In genomic region chr6:151808331-151809241, GRCh38 we compare ENCODE assay signal across 9 cellular contexts. TPM values are rescaled to one million over a fixed set of nuclear protein-coding genes. Genes with fewer than 3 reads are reported as not detected.
A peak's percentile ranks its signal among the peaks of the same experiment; 100 is the strongest.
DNase-seq lines count a peak whose midpoint lies in the region; ATAC-seq, FAIRE-seq and TF ChIP-seq lines count a peak whose summit lies in the region.
"Had no signal": no experiment of that assay in that cellular context is flagged by ENCODE, and none has a peak within 500 bp of the region (broad histone marks: within the 10 kb centered on the region; RNA-seq: fewer than 3 reads in every experiment).

No MANE protein-coding gene starts in this region.

- no peak overlapping the region for H3K14ac ChIP-seq in H1 (ENCODE audit: insufficient read length)

- H3K27me3 ChIP-seq in H1 (replicated peaks in 1 of 4; ENCODE audit: control insufficient read depth in 3 of 4, extremely low read depth in 1 of 4, insufficient read depth in 3 of 4, low read length in 3 of 4), result peaks cover 20 to 39% (median 32%) of the 10 kb centered on the region in 4 experiments
- H3K27me3 ChIP-seq in SJCRH30, result no peaks in the 10 kb centered on the region; the same call in 1 of the 2 replicates
- H3K27me3 ChIP-seq in MG63, result peaks cover 26% of the 10 kb centered on the region

- H3K27me3 Mint-ChIP-seq in naive thymus-derived CD8-positive, alpha-beta T cell, result peaks cover 31 to 72% (median 36%) of the 10 kb centered on the region in 5 donors

- no peak for TF ChIP-seq RAD21 in H1 (IDR thresholded peaks at IDR 0.05 in 1 of 2, conservative IDR thresholded peaks at IDR 0.05 in 1 of 2; ENCODE audit: low read depth in 2 of 2, low read length in 2 of 2)

- H4K5ac ChIP-seq in H1 (ENCODE audit: insufficient read length, low read depth, low read length), result no peak overlapping the region

- peak; percentile 6 for ATAC-seq in HG03159 (IDR thresholded peaks at IDR 0.05; ENCODE audit: unreplicated experiment)
- no peak for ATAC-seq in naive thymus-derived CD8-positive, alpha-beta T cell

- H3K4me2 ChIP-seq in H1 (ENCODE audit: insufficient read depth in 1 of 2, low read depth in 2 of 2, low read length in 2 of 2), result peak overlapping the region; percentile 66 to 97

- H3K18ac ChIP-seq in H1 (ENCODE audit: extremely low read depth, low read length), result no peak overlapping the region

- H3K27ac Mint-ChIP-seq in naive thymus-derived CD8-positive, alpha-beta T cell, result peak overlapping the region in 1 of 10 donors; percentile 61

- FAIRE-seq in H1 (lab: Jason Lieb, UNC), result no peak
- FAIRE-seq: K562 had no signal

- H3K36me3 ChIP-seq in H1 (ENCODE audit: control insufficient read depth in 2 of 4, insufficient read depth in 4 of 4, low read length in 3 of 4), result peaks cover 0 to 2% (median 0%) of the 10 kb centered on the region in 4 experiments; a peak in 1 of 8 replicates
- H3K36me3 ChIP-seq in SJCRH30, result no peaks in the 10 kb centered on the region
- no peaks in the 10 kb centered on the region for H3K36me3 ChIP-seq in MG63

- H3K9me3 Mint-ChIP-seq in naive thymus-derived CD8-positive, alpha-beta T cell, result peaks cover 0 to 4% (median 0%) of the 10 kb centered on the region in 9 donors

- H2AFZ ChIP-seq in H1 (ENCODE audit: low read length), result peak overlapping the region; percentile 37; the same call in 1 of the 2 replicates

- H3K36me3 Mint-ChIP-seq in naive thymus-derived CD8-positive, alpha-beta T cell, result no peaks in the 10 kb centered on the region

- no peaks in the 10 kb centered on the region for H3K9me3 ChIP-seq in H1 (ENCODE audit: insufficient read depth in 2 of 2, low read depth in 1 of 2, low read length in 1 of 2)
- no peaks in the 10 kb centered on the region for H3K9me3 ChIP-seq in SJCRH30 (replicated peaks)
- H3K9me3 ChIP-seq in MG63, result no peaks in the 10 kb centered on the region

- H2BK120ac ChIP-seq in H1 (replicated peaks; ENCODE audit: low read depth, low read length), result no peak overlapping the region

- H4K91ac ChIP-seq in H1 (replicated peaks; ENCODE audit: insufficient read length, low read length), result no peak overlapping the region

- no peak overlapping the region for H2BK5ac ChIP-seq in H1 (ENCODE audit: low read depth, low read length)

- H2BK15ac ChIP-seq in H1 (ENCODE audit: low read length), result no peak overlapping the region

- no peak overlapping the region for H2BK12ac ChIP-seq in H1 (ENCODE audit: low read depth, low read length)

- 0 out of 7 replicates have a peak overlapping the region, but pooled peaks of 3 of the 4 experiments have one; percentile 3 to 32 (median 9) for H3K9ac ChIP-seq in H1 (replicated peaks in 1 of 4; ENCODE audit: extremely low read depth in 1 of 4, low read depth in 3 of 4, low read length in 3 of 4)

- POLR2A ChIA-PET in H1 (lab: Charles Lee; ENCODE audit: partially characterized antibody), result interaction anchor here (0.9 kb wide), 1 partner anchor 299 kb away, joined by 3 read pairs; no protein-coding TSS in a partner anchor
- POLR2A ChIA-PET in naive thymus-derived CD8-positive, alpha-beta T cell (lab: Charles Lee), result no interaction called here

- H2AK5ac ChIP-seq in H1 (ENCODE audit: low read depth, low read length), result no peak overlapping the region

- H3K27ac ChIP-seq in H1 (ENCODE audit: low read depth, low read length) (no peak overlapping the region), SJCRH30 (no peak overlapping the region)

- H3K23me2 ChIP-seq in H1 (ENCODE audit: low read depth, low read length), result peaks cover 18% of the 10 kb centered on the region; the same call in 1 of the 2 replicates

- TF ChIP-seq POLR2A in H1 (IDR thresholded peaks at IDR 0.05; ENCODE audit: control extremely low read depth in 1 of 2, low read depth in 2 of 2, low read length in 2 of 2), result no peak

- H4K20me1 ChIP-seq in H1 (replicated peaks in 1 of 2; ENCODE audit: control insufficient read depth in 1 of 2, insufficient read depth in 2 of 2, low read length in 2 of 2), result peaks cover 0 to 1% of the 10 kb centered on the region in 2 experiments

- no peaks in the 10 kb centered on the region for H3K79me1 ChIP-seq in H1 (ENCODE audit: low read depth, low read length)

- DNase-seq in AG08396 (ENCODE audit: low spot score), result peak; percentile 25
- DNase-seq in H1 (ENCODE audit: low read depth in 1 of 2, low spot score in 2 of 2), result peak in 1 of 2 experiments; percentile 64
- no peak for DNase-seq in naive thymus-derived CD8-positive, alpha-beta T cell
- no peak for DNase-seq in SJCRH30
- no peak for DNase-seq in glomerular visceral epithelial cell (ENCODE audit: extremely low spot score)
- no peak for DNase-seq in NCI-H1436 treated with DMSO at 0.1 percent for 48 hours (lab: John Stamatoyannopoulos, UW)
- no peak for DNase-seq in MG63

- 15% methylated on average over 31 of the region's 67 CpGs; no CpG with 5 or more reads in 1 of the 2 experiments for WGBS in H1 (ENCODE audit: extremely low coverage in 1 of 2, insufficient coverage in 1 of 2, insufficient read length in 1 of 2, insufficient replicate concordance in 2 of 2, low coverage in 1 of 2, low lambda C conversion rate in 2 of 2, missing lambda C conversion rate in 1 of 2), 2 experiments

- peak overlapping the region; percentile 71; the same call in 1 of the 2 replicates for H4K8ac ChIP-seq in H1 (ENCODE audit: extremely low read depth, insufficient read depth, low read length)

- CTCF ChIA-PET in H1 (lab: Charles Lee; ENCODE audit: partially characterized antibody), result interaction anchor here (1.2 to 2.7 kb wide), 3 partner anchors 12 to 43 kb away, joined by 3 to 21 read pairs (median 3); no protein-coding TSS in a partner anchor

- H3K4ac ChIP-seq in H1 (replicated peaks; ENCODE audit: insufficient read length, low read depth, low read length), result no peak overlapping the region

- peaks cover 10 to 26% (median 14%) of the 10 kb centered on the region in 4 donors for H3K4me1 Mint-ChIP-seq in naive thymus-derived CD8-positive, alpha-beta T cell

- no peak overlapping the region for H3K23ac ChIP-seq in H1 (ENCODE audit: insufficient read length)

- H3K4me1 ChIP-seq in H1 (replicated peaks in 1 of 4; ENCODE audit: control insufficient read depth in 3 of 4, insufficient read depth in 4 of 4, low read length in 3 of 4) (peaks cover 0 to 12% (median 5%) of the 10 kb centered on the region in 4 experiments; a peak in 4 of 7 replicates), SJCRH30 (no peaks in the 10 kb centered on the region; the same call in 1 of the 2 replicates)

- TF ChIP-seq CTCF in H1 (IDR thresholded peaks at IDR 0.05; ENCODE audit: control extremely low read depth in 1 of 3, insufficient read depth in 1 of 3, low read depth in 1 of 3, low read length in 3 of 3), result no peak

- peak overlapping the region in 8 of 10 donors; percentile 40 to 78 (median 62) for H3K4me3 Mint-ChIP-seq in naive thymus-derived CD8-positive, alpha-beta T cell

- TF ChIP-seq EP300 in H1 (IDR thresholded peaks at IDR 0.05; ENCODE audit: borderline replicate concordance in 1 of 2, low read depth in 2 of 2, low read length in 2 of 2), result no peak

- no peak overlapping the region for H2BK20ac ChIP-seq in H1 (ENCODE audit: low read length)

- H3K4me3 ChIP-seq in H1 (ENCODE audit: extremely low read depth in 1 of 4, insufficient read depth in 2 of 4, low read depth in 3 of 4, low read length in 4 of 4), result peak overlapping the region; percentile 34 to 70 (median 50)
- H3K4me3 ChIP-seq in SJCRH30, result no peak overlapping the region
- no peak overlapping the region for H3K4me3 ChIP-seq in MG63
- H3K4me3 ChIP-seq: K562 had no signal

- no peaks in the 10 kb centered on the region for H3K79me2 ChIP-seq in H1 (ENCODE audit: control insufficient read depth in 1 of 2, insufficient read depth in 2 of 2, low read length in 2 of 2)

- no peak overlapping the region for H3K56ac ChIP-seq in H1 (replicated peaks; ENCODE audit: insufficient read length, low read depth, low read length)

TF ChIP-seq in H1, 55 proteins besides CTCF, POLR2A, EP300 and RAD21:
- TF ChIP-seq GTF2F1 (IDR thresholded peaks at IDR 0.05; ENCODE audit: borderline replicate concordance, low read depth, low read length), result no peak
- TF ChIP-seq SUZ12 (IDR thresholded peaks at IDR 0.05; ENCODE audit: low read length), result peak; percentile 21
- peak; percentile 67 for TF ChIP-seq EZH2 (IDR thresholded peaks at IDR 0.05; ENCODE audit: low read depth, low read length, severe bottlenecking)
- peak; percentile 14 for TF ChIP-seq KDM4A (IDR thresholded peaks at IDR 0.05; ENCODE audit: low read depth, low read length, severe bottlenecking)
- no peak for TF ChIP-seq ASH2L (IDR thresholded peaks at IDR 0.05; ENCODE audit: low read length)
- TF ChIP-seq NANOG (IDR thresholded peaks at IDR 0.05; ENCODE audit: insufficient read depth, low read depth, low read length, poor library complexity, severe bottlenecking), result no peak

RNA-seq across cellular contexts. Expression of gene ESR1, which starts 1.1 kb away (rescaled TPM):
- total RNA-seq in H1 (2021; fragmentation: NEBNext Ultra II Directional; extraction: Animal tissue kit (Norgen Biotek cat#: 25700)), result 0.10 and 0.17 TPM in 2 replicates
- 0.03 and 0.05 TPM in 2 replicates for polyA plus RNA-seq in H1 (2011; rRNA removed)
- 0.04 TPM for polyA plus RNA-seq in H1 (2011; cell fraction: cytosol; rRNA removed)
- polyA plus RNA-seq in H1 (2011; cell fraction: nucleus; rRNA removed), result 0.37 TPM
- 0.03 to 0.11 TPM (median 0.05 TPM) in 4 replicates for polyA plus RNA-seq in H1 (2012, experiment 1 of 2)
- not detected for polyA plus RNA-seq in H1 (2012, experiment 2 of 2)
- polyA plus RNA-seq in H1 (2013, experiment 1 of 2), result 0.02 TPM
- polyA plus RNA-seq in H1 (2013, experiment 2 of 2), result 0.06 TPM
- polyA minus RNA-seq in H1 (2011; rRNA and poly(A)+ RNA removed), result 0.07 and 0.69 TPM in 2 replicates
- polyA minus RNA-seq in H1 (2011; cell fraction: cytosol; rRNA and poly(A)+ RNA removed), result not detected
- 1.6 TPM for polyA minus RNA-seq in H1 (2011; cell fraction: nucleus; rRNA and poly(A)+ RNA removed)
- 1 to 10 TPM in 1 of 2 experiments, under 1 TPM in 1; 0.49 to 2.8 TPM for total RNA-seq in naive thymus-derived CD8-positive, alpha-beta T cell
- polyA plus RNA-seq in naive thymus-derived CD8-positive, alpha-beta T cell, result under 1 TPM; 0.11 to 0.44 (median 0.41) TPM
- 0.03 TPM in 1 of 2 replicates, not detected in the other for total RNA-seq in SJCRH30 (2014; rRNA removed; shearing (Covaris generic))
- 0.07 TPM in 1 of 2 replicates, not detected in the other for total RNA-seq in MG63 (2014; rRNA removed; shearing (Covaris generic); ENCODE audit: low replicate concordance)

Comparison
In these comparisons a context has a peak if more than half of its experiments do, and no peak if none do; other contexts are left out.
1. H3K4me3 ChIP-seq: peak in H1 (4 of 4); none in SJCRH30 (single experiment) and MG63 (single experiment).